ENCODE assay signal across 19 cellular contexts in genomic region chr14:57462551-57462950, GRCh38. TPM values are rescaled to one million over a fixed set of nuclear protein-coding genes. Genes with fewer than 3 reads are reported as not detected.
DNase-seq lines count a peak whose midpoint lies in the region; ATAC-seq and TF ChIP-seq lines count a peak whose summit lies in the region.
"Had no signal": no experiment of that assay in that cellular context is flagged by ENCODE, and none has a peak within 500 bp of the region (broad histone marks: within the 10 kb centered on the region; RNA-seq: fewer than 3 reads in every experiment).

No MANE protein-coding gene starts in this region.

- CTCF ChIA-PET in RWPE1 (lab: Yijun Ruan, JAX) = no interaction called here

- peak overlapping the region; percentile 87 for H3K27ac ChIP-seq in 22Rv1
- no peak overlapping the region for H3K27ac ChIP-seq in RWPE1
- H3K27ac ChIP-seq: BLaER1, PC-9 had no signal

- TF ChIP-seq CTCF in 22Rv1 (IDR thresholded peaks at IDR 0.05) = no peak
- TF ChIP-seq CTCF in RWPE1 (conservative IDR thresholded peaks at IDR 0.05; ENCODE audit: low read depth) = no peak

- peak; percentile 50 for DNase-seq in HT1080 (ENCODE audit: low read depth)
- DNase-seq in RWPE1 (ENCODE audit: low spot score) = peak; percentile 45
- DNase-seq in glomerular visceral epithelial cell (ENCODE audit: extremely low spot score) = peak; percentile 21
- no peak for DNase-seq in globus pallidus (ENCODE audit: low spot score)
- DNase-seq in pons (ENCODE audit: low spot score) = no peak
- DNase-seq in T-helper 1 cell = no peak
- DNase-seq: CD4-positive, alpha-beta memory T cell; DND-41; KBM-7; NCI-H1417; NCI-H187; NCI-H2107; NCI-H524; PC-9 had no signal

- ATAC-seq in HG02763 (IDR thresholded peaks at IDR 0.05; ENCODE audit: unreplicated experiment) = no peak
- ATAC-seq: Right ventricle myocardium inferior had no signal

- POLR2A ChIA-PET in RWPE1 (lab: Yijun Ruan, JAX; ENCODE audit: low non-redundant PET) = no interaction called here

RNA-seq across cellular contexts. Expression of gene CCDC198, which starts 31.1 kb away (rescaled TPM):
- total RNA-seq in HT1080 (2014; rRNA removed; shearing (Covaris generic)) = 0.70 and 1.7 TPM in 2 replicates
- polyA plus RNA-seq in HT1080 (2015; cell fraction: cytosol; rRNA removed) = 0.24 TPM in 1 of 2 replicates, not detected in the other
- polyA plus RNA-seq in HT1080 (2015; cell fraction: nucleus; rRNA removed) = 0.19 TPM in 1 of 2 replicates, not detected in the other
- total RNA-seq: CD4-positive, alpha-beta memory T cell; PC-9; Right ventricle myocardium inferior; SK-MEL-5 had no signal
- polyA plus RNA-seq: CD4-positive, alpha-beta memory T cell had no signal

Comparison
In these comparisons a context has a peak if more than half of its experiments do, and no peak if none do; other contexts are left out.
1. DNase-seq: peak in HT1080 (single experiment), RWPE1 (single experiment) and glomerular visceral epithelial cell (single experiment); none in globus pallidus (single experiment), pons (single experiment) and T-helper 1 cell (0 of 5).